1 cellular context compared by ENCODE assay signal in the genomic region with DNA sequence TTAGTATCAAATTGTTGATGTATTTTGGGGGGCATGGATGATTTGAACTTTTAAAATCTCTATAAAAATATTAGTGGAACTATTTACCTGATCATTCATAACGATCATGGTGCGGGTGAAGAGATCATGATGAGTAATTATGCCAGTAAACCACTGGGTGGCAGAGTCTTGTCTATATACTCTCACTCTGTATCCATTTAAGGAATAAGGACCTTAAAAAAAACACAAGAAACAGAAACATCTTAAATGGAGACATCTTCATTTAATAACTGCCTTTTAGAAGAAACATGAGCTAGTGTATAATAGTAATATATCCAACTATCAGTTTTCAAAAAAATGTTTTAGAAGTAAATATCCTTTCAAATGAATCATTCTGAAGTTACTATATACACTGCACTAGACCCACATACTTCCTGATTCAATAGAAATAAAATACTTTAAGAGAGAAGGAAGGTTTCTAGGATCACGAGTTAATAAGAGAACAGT.
TF ChIP-seq lines count a peak whose summit lies in the region.

No MANE protein-coding gene starts in this region.

TF ChIP-seq in K562, 482 proteins besides CTCF, POLR2A, EP300 and RAD21 (continued from another document):
- TF ChIP-seq SIN3B (IDR thresholded peaks at IDR 0.05; ENCODE audit: low read depth): no peak
- peak; percentile 76; the same call in 1 of the 2 replicates for TF ChIP-seq ARID3A (IDR thresholded peaks at IDR 0.05; ENCODE audit: borderline replicate concordance, low read depth, low read length)
- TF ChIP-seq TCF7 (IDR thresholded peaks at IDR 0.05; ENCODE audit: borderline replicate concordance): no peak
- no peak for TF ChIP-seq JUN (IDR thresholded peaks at IDR 0.05; ENCODE audit: borderline replicate concordance, low read depth, low read length)
- TF ChIP-seq JUN (CRISPR knock-in tag; IDR thresholded peaks at IDR 0.05; ENCODE audit: borderline replicate concordance): no peak
- TF ChIP-seq, protein P1, sequence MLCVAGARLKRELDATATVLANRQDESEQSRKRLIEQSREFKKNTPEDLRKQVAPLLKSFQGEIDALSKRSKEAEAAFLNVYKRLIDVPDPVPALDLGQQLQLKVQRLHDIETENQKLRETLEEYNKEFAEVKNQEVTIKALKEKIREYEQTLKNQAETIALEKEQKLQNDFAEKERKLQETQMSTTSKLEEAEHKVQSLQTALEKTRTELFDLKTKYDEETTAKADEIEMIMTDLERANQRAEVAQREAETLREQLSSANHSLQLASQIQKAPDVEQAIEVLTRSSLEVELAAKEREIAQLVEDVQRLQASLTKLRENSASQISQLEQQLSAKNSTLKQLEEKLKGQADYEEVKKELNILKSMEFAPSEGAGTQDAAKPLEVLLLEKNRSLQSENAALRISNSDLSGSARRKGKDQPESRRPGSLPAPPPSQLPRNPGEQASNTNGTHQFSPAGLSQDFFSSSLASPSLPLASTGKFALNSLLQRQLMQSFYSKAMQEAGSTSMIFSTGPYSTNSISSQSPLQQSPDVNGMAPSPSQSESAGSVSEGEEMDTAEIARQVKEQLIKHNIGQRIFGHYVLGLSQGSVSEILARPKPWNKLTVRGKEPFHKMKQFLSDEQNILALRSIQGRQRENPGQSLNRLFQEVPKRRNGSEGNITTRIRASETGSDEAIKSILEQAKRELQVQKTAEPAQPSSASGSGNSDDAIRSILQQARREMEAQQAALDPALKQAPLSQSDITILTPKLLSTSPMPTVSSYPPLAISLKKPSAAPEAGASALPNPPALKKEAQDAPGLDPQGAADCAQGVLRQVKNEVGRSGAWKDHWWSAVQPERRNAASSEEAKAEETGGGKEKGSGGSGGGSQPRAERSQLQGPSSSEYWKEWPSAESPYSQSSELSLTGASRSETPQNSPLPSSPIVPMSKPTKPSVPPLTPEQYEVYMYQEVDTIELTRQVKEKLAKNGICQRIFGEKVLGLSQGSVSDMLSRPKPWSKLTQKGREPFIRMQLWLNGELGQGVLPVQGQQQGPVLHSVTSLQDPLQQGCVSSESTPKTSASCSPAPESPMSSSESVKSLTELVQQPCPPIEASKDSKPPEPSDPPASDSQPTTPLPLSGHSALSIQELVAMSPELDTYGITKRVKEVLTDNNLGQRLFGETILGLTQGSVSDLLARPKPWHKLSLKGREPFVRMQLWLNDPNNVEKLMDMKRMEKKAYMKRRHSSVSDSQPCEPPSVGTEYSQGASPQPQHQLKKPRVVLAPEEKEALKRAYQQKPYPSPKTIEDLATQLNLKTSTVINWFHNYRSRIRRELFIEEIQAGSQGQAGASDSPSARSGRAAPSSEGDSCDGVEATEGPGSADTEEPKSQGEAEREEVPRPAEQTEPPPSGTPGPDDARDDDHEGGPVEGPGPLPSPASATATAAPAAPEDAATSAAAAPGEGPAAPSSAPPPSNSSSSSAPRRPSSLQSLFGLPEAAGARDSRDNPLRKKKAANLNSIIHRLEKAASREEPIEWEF (CRISPR knock-in tag; IDR thresholded peaks at IDR 0.05): 0 out of 2 replicates have a peak, but pooled peaks have one; percentile 28
- TF ChIP-seq TAF7 (tag; IDR thresholded peaks at IDR 0.05): no peak
- no peak for TF ChIP-seq TAF1 (IDR thresholded peaks at IDR 0.05; ENCODE audit: control insufficient read depth, extremely low read depth, insufficient read depth, low read length, severe bottlenecking)
- no peak for TF ChIP-seq CCAR2 (IDR thresholded peaks at IDR 0.05; ENCODE audit: low read depth, low read length)
- 0 out of 2 replicates have a peak, but pooled peaks have one; percentile 12 for TF ChIP-seq GATAD2B (IDR thresholded peaks at IDR 0.05; ENCODE audit: borderline replicate concordance)
- TF ChIP-seq TSC22D4 (tag; IDR thresholded peaks at IDR 0.05): no peak
